Comparison of ENCODE assay signal across 9 cellular contexts in genomic region chr12:39723831-39724230, GRCh38.
DNase-seq lines count a peak whose midpoint lies in the region; ATAC-seq and TF ChIP-seq lines count a peak whose summit lies in the region.
"Had no signal": no experiment of that assay in that cellular context is flagged by ENCODE, and none has a peak within 500 bp of the region (broad histone marks: within the 10 kb centered on the region; RNA-seq: fewer than 3 reads in every experiment).

No MANE protein-coding gene starts in this region.

- ATAC-seq in HG03469 (IDR thresholded peaks at IDR 0.05; ENCODE audit: unreplicated experiment): peak; percentile 62
- ATAC-seq in HG02852 (IDR thresholded peaks at IDR 0.05; ENCODE audit: unreplicated experiment): no peak
- no peak for ATAC-seq in HG03280 (IDR thresholded peaks at IDR 0.05; ENCODE audit: unreplicated experiment)

- H2AFZ ChIP-seq in neural progenitor cell (replicated peaks): no peak overlapping the region

- no peak overlapping the region for H3K27ac Mint-ChIP-seq in glutamatergic neuron (ENCODE audit: unreplicated experiment)
- no peak overlapping the region for H3K27ac Mint-ChIP-seq in neural progenitor cell
- H3K27ac Mint-ChIP-seq: activated T-cell treated with anti-CD3 and anti-CD28 coated beads, Interleukin-2, amount 50 U/mL, for 72 hours had no signal

- no peaks in the 10 kb centered on the region for H3K36me3 ChIP-seq in neural progenitor cell

- H3K4me1 ChIP-seq in neural progenitor cell: no peaks in the 10 kb centered on the region

- H3K27me3 Mint-ChIP-seq in glutamatergic neuron (ENCODE audit: unreplicated experiment): no peaks in the 10 kb centered on the region
- H3K27me3 Mint-ChIP-seq in neural progenitor cell (ENCODE audit: insufficient read depth, low read depth): no peaks in the 10 kb centered on the region

- H3K9me3 Mint-ChIP-seq in glutamatergic neuron (ENCODE audit: unreplicated experiment) (no peaks in the 10 kb centered on the region), neural progenitor cell (peaks cover 4% of the 10 kb centered on the region)

- H3F3A ChIP-seq in neural progenitor cell (ENCODE audit: low read depth): no peaks in the 10 kb centered on the region

- no peak overlapping the region for H3K27ac ChIP-seq in neural progenitor cell

- H3K4me1 Mint-ChIP-seq in glutamatergic neuron (ENCODE audit: low read depth, unreplicated experiment) (peaks cover 5% of the 10 kb centered on the region), neural progenitor cell (no peaks in the 10 kb centered on the region)

- no peaks in the 10 kb centered on the region for H4K20me1 ChIP-seq in neural progenitor cell (ENCODE audit: low read depth)

- no peaks in the 10 kb centered on the region for H3K9me3 ChIP-seq in neural progenitor cell (ENCODE audit: low read depth)

- no peaks in the 10 kb centered on the region for H3K36me3 Mint-ChIP-seq in glutamatergic neuron (ENCODE audit: unreplicated experiment)
- no peaks in the 10 kb centered on the region for H3K36me3 Mint-ChIP-seq in neural progenitor cell

- H3K4me2 ChIP-seq in neural progenitor cell: no peak overlapping the region

- H3K27me3 ChIP-seq in neural progenitor cell: no peaks in the 10 kb centered on the region

- no peak overlapping the region for H3K4me3 ChIP-seq in neural progenitor cell

- DNase-seq in COR-L47 (lab: John Stamatoyannopoulos, UW): peak; percentile 1
- peak; percentile 27 for DNase-seq in SW480 (ENCODE audit: low spot score)
- peak; percentile 35 for DNase-seq in glutamatergic neuron
- no peak for DNase-seq in HuH-7 (ENCODE audit: low spot score)
- DNase-seq in neural progenitor cell (ENCODE audit: low spot score): no peak

- H3K4me3 Mint-ChIP-seq in glutamatergic neuron (ENCODE audit: unreplicated experiment): no peak overlapping the region
- no peak overlapping the region for H3K4me3 Mint-ChIP-seq in neural progenitor cell
- H3K4me3 Mint-ChIP-seq: activated T-cell treated with anti-CD3 and anti-CD28 coated beads, Interleukin-2, amount 50 U/mL, for 72 hours had no signal

- H3K79me2 ChIP-seq in neural progenitor cell (ENCODE audit: low read depth): no peaks in the 10 kb centered on the region

- TF ChIP-seq CTCF in glutamatergic neuron (IDR thresholded peaks at IDR 0.05; ENCODE audit: partially characterized antibody, unreplicated experiment) (no peak), neural progenitor cell (IDR thresholded peaks at IDR 0.05) (no peak)

- no peak overlapping the region for H3K9ac ChIP-seq in neural progenitor cell

Comparison
In these comparisons a context has a peak if more than half of its experiments do, and no peak if none do; other contexts are left out.
1. DNase-seq: peak in COR-L47 (single experiment), SW480 (single experiment) and glutamatergic neuron (single experiment); none in HuH-7 (single experiment) and neural progenitor cell (single experiment).